In the genomic region with DNA sequence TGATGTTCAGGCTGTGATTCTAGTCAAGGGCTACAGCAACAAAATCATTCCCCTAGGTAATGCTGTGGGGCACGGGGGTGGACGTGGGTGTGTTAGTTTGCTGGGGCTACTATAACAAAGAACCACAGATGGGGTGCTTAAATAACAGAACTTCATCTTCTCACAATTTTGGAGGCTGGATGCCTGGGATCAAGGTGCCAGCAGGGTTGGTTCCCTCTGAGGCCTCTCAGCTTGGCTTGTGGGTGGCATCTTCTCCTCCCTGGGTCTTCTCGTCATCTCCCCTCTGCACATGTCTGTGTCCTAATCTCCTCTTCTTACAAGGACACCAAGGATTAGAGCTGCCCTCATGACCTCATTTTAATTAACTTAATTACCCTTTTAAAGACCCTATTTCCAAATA, we compare ENCODE assay signal across 3 cellular contexts.
TF ChIP-seq lines count a peak whose summit lies in the region.

No MANE protein-coding gene starts in this region.

TF ChIP-seq in liver, 16 proteins besides CTCF, POLR2A, EP300 and RAD21:
- TF ChIP-seq REST (IDR thresholded peaks at IDR 0.05), result no peak
- TF ChIP-seq YY1 (IDR thresholded peaks at IDR 0.05), result no peak
- no peak for TF ChIP-seq NR2F2 (IDR thresholded peaks at IDR 0.05)
- no peak for TF ChIP-seq HNF4G (IDR thresholded peaks at IDR 0.05)
- TF ChIP-seq, protein P1, sequence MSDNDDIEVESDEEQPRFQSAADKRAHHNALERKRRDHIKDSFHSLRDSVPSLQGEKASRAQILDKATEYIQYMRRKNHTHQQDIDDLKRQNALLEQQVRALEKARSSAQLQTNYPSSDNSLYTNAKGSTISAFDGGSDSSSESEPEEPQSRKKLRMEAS (IDR thresholded peaks at IDR 0.05), result no peak
- TF ChIP-seq JUND (IDR thresholded peaks at IDR 0.05), result no peak
- TF ChIP-seq RXRA (IDR thresholded peaks at IDR 0.05), result no peak
- no peak for TF ChIP-seq GABPA (IDR thresholded peaks at IDR 0.05 in 1 of 2, conservative IDR thresholded peaks at IDR 0.05 in 1 of 2)
- TF ChIP-seq HNF4A (conservative IDR thresholded peaks at IDR 0.05), result no peak
- TF ChIP-seq FOXA2 (IDR thresholded peaks at IDR 0.05), result no peak
- TF ChIP-seq TAF1 (conservative IDR thresholded peaks at IDR 0.05), result no peak
- TF ChIP-seq ATF3 (IDR thresholded peaks at IDR 0.05), result no peak
- no peak for TF ChIP-seq ZBTB33 (IDR thresholded peaks at IDR 0.05)
- TF ChIP-seq FOXA1 (IDR thresholded peaks at IDR 0.05), result no peak
- no peak for TF ChIP-seq EGR1 (IDR thresholded peaks at IDR 0.05; ENCODE audit: low read depth in 2 of 2)
- no peak for TF ChIP-seq SP1 (IDR thresholded peaks at IDR 0.05)

TF ChIP-seq in HepG2, 621 proteins besides CTCF, POLR2A, EP300 and RAD21:
- TF ChIP-seq ZNF775 (CRISPR knock-in tag; IDR thresholded peaks at IDR 0.05; ENCODE audit: borderline replicate concordance) (no peak), ZBTB40 (IDR thresholded peaks at IDR 0.05) (no peak), ZBTB40 (CRISPR knock-in tag; IDR thresholded peaks at IDR 0.05) (no peak), SIN3B (IDR thresholded peaks at IDR 0.05; ENCODE audit: low read length) (no peak), CSRNP1 (CRISPR knock-in tag; IDR thresholded peaks at IDR 0.05) (no peak)
- TF ChIP-seq, protein P2, sequence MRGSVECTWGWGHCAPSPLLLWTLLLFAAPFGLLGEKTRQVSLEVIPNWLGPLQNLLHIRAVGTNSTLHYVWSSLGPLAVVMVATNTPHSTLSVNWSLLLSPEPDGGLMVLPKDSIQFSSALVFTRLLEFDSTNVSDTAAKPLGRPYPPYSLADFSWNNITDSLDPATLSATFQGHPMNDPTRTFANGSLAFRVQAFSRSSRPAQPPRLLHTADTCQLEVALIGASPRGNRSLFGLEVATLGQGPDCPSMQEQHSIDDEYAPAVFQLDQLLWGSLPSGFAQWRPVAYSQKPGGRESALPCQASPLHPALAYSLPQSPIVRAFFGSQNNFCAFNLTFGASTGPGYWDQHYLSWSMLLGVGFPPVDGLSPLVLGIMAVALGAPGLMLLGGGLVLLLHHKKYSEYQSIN (CRISPR knock-in tag; IDR thresholded peaks at IDR 0.05; ENCODE audit: borderline replicate concordance), result no peak

TF ChIP-seq in SK-N-SH treated with all-trans-retinoic acid at 6 μM for 48 hours, 23 proteins besides CTCF, POLR2A, EP300 and RAD21:
- TF ChIP-seq SNAI2 (CRISPR knock-in tag; IDR thresholded peaks at IDR 0.05) (no peak), ESRRG (CRISPR knock-in tag; IDR thresholded peaks at IDR 0.05) (no peak), CREB5 (CRISPR knock-in tag; IDR thresholded peaks at IDR 0.05; ENCODE audit: low read depth) (no peak), ZNF70 (CRISPR knock-in tag; IDR thresholded peaks at IDR 0.05) (no peak), TOX (CRISPR knock-in tag; IDR thresholded peaks at IDR 0.05; ENCODE audit: borderline replicate concordance) (no peak), GLIS3 (CRISPR knock-in tag; IDR thresholded peaks at IDR 0.05) (no peak), ZC3H10 (CRISPR knock-in tag; IDR thresholded peaks at IDR 0.05) (no peak), PPARA (CRISPR knock-in tag; IDR thresholded peaks at IDR 0.05; ENCODE audit: borderline replicate concordance) (no peak), ZFP30 (CRISPR knock-in tag; IDR thresholded peaks at IDR 0.05) (no peak)
